7 cellular contexts compared by ENCODE assay signal in the genomic region with DNA sequence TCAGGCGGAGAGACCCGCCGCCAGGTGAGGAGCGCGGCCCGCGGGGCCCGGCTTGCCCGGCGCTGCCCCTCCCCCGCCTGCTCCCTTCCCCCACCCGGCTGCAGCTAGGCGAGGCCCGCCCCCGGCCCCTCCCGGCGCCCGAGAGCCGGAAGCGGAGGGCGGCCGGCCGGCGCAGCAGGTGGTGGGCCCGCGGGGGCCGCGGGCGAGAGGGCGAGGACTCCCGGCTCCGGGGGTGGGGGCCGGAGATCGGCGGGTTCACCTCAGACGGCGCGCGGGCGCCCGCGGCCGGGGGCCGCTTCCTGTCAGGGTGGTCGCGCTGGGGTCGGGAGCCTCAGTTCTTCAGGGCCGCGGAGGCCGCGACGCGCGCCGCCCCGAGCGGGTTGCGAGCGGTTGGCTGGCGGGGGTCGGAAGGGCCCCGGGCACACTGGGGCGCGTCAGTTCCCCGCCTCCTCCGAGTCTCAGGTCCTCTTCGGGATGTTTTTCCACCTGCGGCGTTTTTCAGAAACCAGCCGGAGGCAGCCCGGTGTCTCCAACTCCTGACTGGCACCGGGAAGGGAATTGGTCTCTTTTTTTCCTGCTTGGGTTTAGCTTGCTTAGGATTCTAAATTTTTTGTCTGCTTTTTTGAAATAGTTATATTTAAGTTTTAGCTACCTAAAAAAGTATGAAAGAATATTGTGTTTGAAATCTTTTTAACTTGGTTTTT. TPM values are rescaled to one million over a fixed set of nuclear protein-coding genes. Genes with fewer than 3 reads are reported as not detected.
DNase-seq lines count a peak whose midpoint lies in the region; ATAC-seq and TF ChIP-seq lines count a peak whose summit lies in the region.

No MANE protein-coding gene starts in this region.

- TF ChIP-seq POLR2A in GM10847 (IDR thresholded peaks at IDR 0.05; ENCODE audit: extremely low read depth, insufficient read length), result peak; percentile 46

- intact Hi-C loops in left lung (cut with DNase I), result no loop called here

- H3K4me3 ChIP-seq in choroid plexus epithelial cell (ENCODE audit: low read depth, low read length), result peak overlapping the region; percentile 72
- peak overlapping the region; percentile 77 to 80 for H3K4me3 ChIP-seq in left lung

- TF ChIP-seq CTCF in choroid plexus epithelial cell (conservative IDR thresholded peaks at IDR 0.05; ENCODE audit: low read depth, low read length) (no peak), left lung (IDR thresholded peaks at IDR 0.05) (no peak)

- peak; percentile 34 for ATAC-seq in GM21576 (IDR thresholded peaks at IDR 0.05; ENCODE audit: unreplicated experiment)
- peak; percentile 81 for ATAC-seq in left lung

- no peak for TF ChIP-seq RAD21 in Ishikawa (IDR thresholded peaks at IDR 0.05; ENCODE audit: low read depth)

- H3K36me3 ChIP-seq in left lung, result no peaks in the 10 kb centered on the region

- DNase-seq in SW480 (ENCODE audit: low spot score) (peak; percentile 78), choroid plexus epithelial cell (ENCODE audit: low read depth) (peak; percentile 33), left lung (peak in 1 of 2 donors; percentile 93)
- DNase-seq in stimulated activated CD4-positive, alpha-beta T cell treated with anti-CD3 and anti-CD28 coated beads, Interleukin-4, amount 100 ng/mL, for 4 hours, result peak; percentile 45 to 81

- H3K4me1 ChIP-seq in left lung, result peaks cover 0 to 38% of the 10 kb centered on the region in 2 donors

- H3K27me3 ChIP-seq in left lung, result no peaks in the 10 kb centered on the region

- peak overlapping the region; percentile 96 to 97 for H3K27ac ChIP-seq in left lung

- no peak for TF ChIP-seq EP300 in Ishikawa (IDR thresholded peaks at IDR 0.05; ENCODE audit: borderline replicate concordance)

- H3K9me3 ChIP-seq in left lung, result no peaks in the 10 kb centered on the region

TF ChIP-seq in Ishikawa, 13 proteins besides CTCF, POLR2A, EP300 and RAD21:
- TF ChIP-seq ZBTB7A (IDR thresholded peaks at IDR 0.05; ENCODE audit: low read depth), result peak; percentile 72; the same call in 1 of the 2 replicates
- no peak; the same call in 1 of the 2 replicates for TF ChIP-seq TCF12 (IDR thresholded peaks at IDR 0.05; ENCODE audit: low read depth)
- TF ChIP-seq, protein P1, sequence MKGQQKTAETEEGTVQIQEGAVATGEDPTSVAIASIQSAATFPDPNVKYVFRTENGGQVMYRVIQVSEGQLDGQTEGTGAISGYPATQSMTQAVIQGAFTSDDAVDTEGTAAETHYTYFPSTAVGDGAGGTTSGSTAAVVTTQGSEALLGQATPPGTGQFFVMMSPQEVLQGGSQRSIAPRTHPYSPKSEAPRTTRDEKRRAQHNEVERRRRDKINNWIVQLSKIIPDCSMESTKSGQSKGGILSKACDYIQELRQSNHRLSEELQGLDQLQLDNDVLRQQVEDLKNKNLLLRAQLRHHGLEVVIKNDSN (IDR thresholded peaks at IDR 0.05), result no peak; the same call in 1 of the 2 replicates

RNA-seq across cellular contexts. Expression of a gene that starts 0.5 kb away (rescaled TPM):
- 10 to 100 TPM; 71.0 to 78.4 TPM for total RNA-seq in left lung
